7 cellular contexts compared by ENCODE assay signal in the genomic region with DNA sequence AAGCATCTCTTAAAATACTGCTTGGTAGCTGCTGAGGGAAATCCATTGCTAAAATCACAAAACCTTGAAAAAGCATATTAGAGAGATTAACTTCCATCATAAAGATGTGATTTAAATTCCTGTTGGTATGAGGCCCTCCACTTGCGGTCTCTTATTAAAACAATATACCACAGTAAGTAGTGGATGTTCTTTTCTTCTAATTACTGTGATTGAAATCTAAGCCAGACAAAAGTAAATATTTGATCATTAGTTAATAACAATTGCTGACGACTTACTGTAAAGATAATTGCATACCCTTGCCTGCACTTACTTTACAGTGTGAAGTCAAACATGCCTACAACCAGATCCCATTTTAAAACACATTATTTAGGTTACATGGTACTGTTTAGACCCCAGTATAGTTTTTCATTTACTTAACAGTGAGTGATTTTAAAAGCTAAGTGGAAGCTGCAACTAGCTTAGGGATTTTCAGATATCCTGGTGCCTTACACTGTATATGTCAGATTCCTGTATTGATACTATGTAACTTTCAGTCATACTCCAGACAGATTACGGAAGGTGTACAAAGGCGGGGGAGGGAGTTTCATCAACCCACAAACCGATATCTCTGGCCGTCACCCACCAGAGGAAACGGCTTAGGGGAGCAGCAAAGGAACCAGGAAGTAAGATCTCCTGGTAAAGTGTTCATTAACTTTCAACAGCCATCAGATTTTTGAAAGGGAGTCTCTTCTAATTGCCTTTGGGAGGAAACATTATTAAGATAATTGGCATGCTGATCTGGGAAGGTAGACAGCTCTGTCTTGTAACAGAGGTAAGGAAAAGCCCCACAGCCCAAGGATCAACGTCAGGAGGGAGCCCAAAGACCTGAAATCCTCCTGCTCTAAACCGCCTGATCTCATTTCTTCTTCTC. TPM values are rescaled to one million over a fixed set of nuclear protein-coding genes. Genes with fewer than 3 reads are reported as not detected.
DNase-seq lines count a peak whose midpoint lies in the region; ATAC-seq and TF ChIP-seq lines count a peak whose summit lies in the region.

No MANE protein-coding gene starts in this region.

- peak in 1 of 2 donors; percentile 56 for ATAC-seq in stimulated activated naive B cell treated with anti-CD40 and anti-IgM and Interleukin-4, amounts not matched to agents 10 μg/mL and 1 μg/mL and 100 μg/mL, for 72 hours (replicated peaks)
- ATAC-seq in GM19324 (IDR thresholded peaks at IDR 0.05; ENCODE audit: low FRiP score, unreplicated experiment), result no peak

- in situ Hi-C loops in GM13976 (cut with MboI; ENCODE audit: low sequenced_read_pairs, unreplicated experiment), result no loop called here

- H3K27me3 Mint-ChIP-seq in activated naive CD4-positive, alpha-beta T cell treated with anti-CD3 and anti-CD28 coated beads, Interleukin-2, amount 50 U/mL, for 24 hours, result peaks cover 46% of the 10 kb centered on the region
- peaks cover 16 to 40% (median 22%) of the 10 kb centered on the region in 3 donors for H3K27me3 Mint-ChIP-seq in immature natural killer cell (ENCODE audit: low read depth in 3 of 3)
- H3K27me3 Mint-ChIP-seq in stimulated activated naive B cell treated with anti-CD40 and anti-IgM and Interleukin-4, amounts not matched to agents 10 μg/mL and 1 μg/mL and 100 μg/mL, for 72 hours, result peaks cover 60 to 69% of the 10 kb centered on the region in 2 donors

- no peaks in the 10 kb centered on the region for H3K36me3 ChIP-seq in MG63

- no peaks in the 10 kb centered on the region for H3K9me3 Mint-ChIP-seq in activated naive CD4-positive, alpha-beta T cell treated with anti-CD3 and anti-CD28 coated beads, Interleukin-2, amount 50 U/mL, for 24 hours
- H3K9me3 Mint-ChIP-seq in immature natural killer cell, result no peaks in the 10 kb centered on the region
- H3K9me3 Mint-ChIP-seq in stimulated activated naive B cell treated with anti-CD40 and anti-IgM and Interleukin-4, amounts not matched to agents 10 μg/mL and 1 μg/mL and 100 μg/mL, for 72 hours, result no peaks in the 10 kb centered on the region

- TF ChIP-seq CTCF in GM13976 (IDR thresholded peaks at IDR 0.05; ENCODE audit: borderline replicate concordance, control extremely low read depth, extremely low read depth, insufficient read depth, missing control alignments), result no peak

- H3K4me3 ChIP-seq in MG63, result peak overlapping the region; percentile 66

- H3K27ac Mint-ChIP-seq in activated naive CD4-positive, alpha-beta T cell treated with anti-CD3 and anti-CD28 coated beads, Interleukin-2, amount 50 U/mL, for 24 hours, result no peak overlapping the region
- H3K27ac Mint-ChIP-seq in immature natural killer cell, result peak overlapping the region in 1 of 6 donors; percentile 21
- peak overlapping the region; percentile 67 for H3K27ac Mint-ChIP-seq in stimulated activated naive B cell treated with anti-CD40 and anti-IgM and Interleukin-4, amounts not matched to agents 10 μg/mL and 1 μg/mL and 100 μg/mL, for 72 hours

- H3K27me3 ChIP-seq in MG63, result no peaks in the 10 kb centered on the region

- peaks cover 32% of the 10 kb centered on the region for H3K4me1 Mint-ChIP-seq in activated naive CD4-positive, alpha-beta T cell treated with anti-CD3 and anti-CD28 coated beads, Interleukin-2, amount 50 U/mL, for 24 hours
- peaks cover 15 to 20% of the 10 kb centered on the region in 2 donors for H3K4me1 Mint-ChIP-seq in immature natural killer cell
- H3K4me1 Mint-ChIP-seq in stimulated activated naive B cell treated with anti-CD40 and anti-IgM and Interleukin-4, amounts not matched to agents 10 μg/mL and 1 μg/mL and 100 μg/mL, for 72 hours, result peaks cover 12 to 33% of the 10 kb centered on the region in 2 donors

- H3K36me3 Mint-ChIP-seq in activated naive CD4-positive, alpha-beta T cell treated with anti-CD3 and anti-CD28 coated beads, Interleukin-2, amount 50 U/mL, for 24 hours, result no peaks in the 10 kb centered on the region
- peaks cover 0 to 2% (median 0%) of the 10 kb centered on the region in 3 donors for H3K36me3 Mint-ChIP-seq in immature natural killer cell
- no peaks in the 10 kb centered on the region for H3K36me3 Mint-ChIP-seq in stimulated activated naive B cell treated with anti-CD40 and anti-IgM and Interleukin-4, amounts not matched to agents 10 μg/mL and 1 μg/mL and 100 μg/mL, for 72 hours

- DNase-seq in GM13976 (ENCODE audit: low spot score) (peak; percentile 25), MG63 (no peak), immature natural killer cell (peak; percentile 15 to 23 (median 18)), NCI-H1694 treated with DMSO at 0.1 percent for 48 hours (lab: John Stamatoyannopoulos, UW) (no peak)
- DNase-seq in stimulated activated naive B cell treated with anti-CD40 and anti-IgM and Interleukin-4, amounts not matched to agents 10 μg/mL and 1 μg/mL and 100 μg/mL, for 72 hours, result no peak

- peak overlapping the region; percentile 83 for H3K4me3 Mint-ChIP-seq in activated naive CD4-positive, alpha-beta T cell treated with anti-CD3 and anti-CD28 coated beads, Interleukin-2, amount 50 U/mL, for 24 hours
- peak overlapping the region; percentile 77 to 86 (median 81) for H3K4me3 Mint-ChIP-seq in immature natural killer cell
- H3K4me3 Mint-ChIP-seq in stimulated activated naive B cell treated with anti-CD40 and anti-IgM and Interleukin-4, amounts not matched to agents 10 μg/mL and 1 μg/mL and 100 μg/mL, for 72 hours, result peak overlapping the region; percentile 66 to 78

- no peaks in the 10 kb centered on the region for H3K9me3 ChIP-seq in MG63

RNA-seq across cellular contexts. Expression of a gene that starts 1.0 kb away (rescaled TPM):
- 0.99 and 1.6 TPM in 2 replicates for total RNA-seq in MG63 (2014; rRNA removed; shearing (Covaris generic); ENCODE audit: low replicate concordance)
- polyA plus RNA-seq in immature natural killer cell, result 1 to 10 TPM in 1 of 3 donors, under 1 TPM in 2; 0.15 to 1.2 (median 0.65) TPM

Comparison
In these comparisons a context has a peak if more than half of its experiments do, and no peak if none do; other contexts are left out.
1. DNase-seq: peak in GM13976 (single experiment) and immature natural killer cell (3 of 3); none in MG63 (single experiment), stimulated activated naive B cell treated with anti-CD40 and anti-IgM and Interleukin-4, amounts not matched to agents 10 μg/mL and 1 μg/mL and 100 μg/mL, for 72 hours (single experiment) and NCI-H1694 treated with DMSO at 0.1 percent for 48 hours (single experiment).
2. Peak in every context shown above with its lines, with median percentiles within 50 percentile points of each other: H3K4me3 Mint-ChIP-seq.